8 cellular contexts compared by ENCODE assay signal in genomic region chr2:168495524-168495923, GRCh38. TPM values are rescaled to one million over a fixed set of nuclear protein-coding genes. Genes with fewer than 3 reads are reported as not detected.
DNase-seq lines count a peak whose midpoint lies in the region; ATAC-seq and FAIRE-seq lines count a peak whose summit lies in the region.

No MANE protein-coding gene starts in this region.

- peaks cover 4% of the 10 kb centered on the region for H3K9me3 Mint-ChIP-seq in activated T-cell treated with anti-CD3 and anti-CD28 coated beads, Interleukin-2, amount 50 U/mL, for 4 hours

- H3K36me3 Mint-ChIP-seq in activated T-cell treated with anti-CD3 and anti-CD28 coated beads, Interleukin-2, amount 50 U/mL, for 4 hours (ENCODE audit: insufficient read depth): peaks cover 1% of the 10 kb centered on the region

- DNase-seq in activated T-cell treated with anti-CD3 and anti-CD28 coated beads, Interleukin-2, amount 50 U/mL, for 4 hours: no peak
- DNase-seq in activated T-cell treated with anti-CD3 and anti-CD28 coated beads for 4 hours: no peak
- DNase-seq in stimulated activated naive CD8-positive, alpha-beta T cell treated with anti-CD3 and anti-CD28 coated beads, Interleukin-15, Interleukin-2, amounts not matched to agents 100 U/mL and 50 U/mL, for 24 hours: no peak
- no peak for DNase-seq in cerebellar cortex (ENCODE audit: low spot score)
- DNase-seq in stimulated activated CD8-positive, alpha-beta memory T cell treated with anti-CD3 and anti-CD28 coated beads, Interleukin-4, amount 100 ng/mL, for 48 hours: no peak
- no peak for DNase-seq in urothelium cell line (ENCODE audit: low spot score)

- ATAC-seq in activated T-cell treated with anti-CD3 and anti-CD28 coated beads, Interleukin-2, amount 50 U/mL, for 4 hours: peak; percentile 74 to 79
- ATAC-seq in GM21786 (IDR thresholded peaks at IDR 0.05; ENCODE audit: unreplicated experiment): peak; percentile 92
- ATAC-seq in HG03439 (IDR thresholded peaks at IDR 0.05; ENCODE audit: unreplicated experiment): peak; percentile 90
- ATAC-seq in stimulated activated naive CD8-positive, alpha-beta T cell treated with anti-CD3 and anti-CD28 coated beads, Interleukin-15, Interleukin-2, amounts not matched to agents 100 U/mL and 50 U/mL, for 24 hours: peak; percentile 94

- no peak overlapping the region for H3K4me3 Mint-ChIP-seq in activated T-cell treated with anti-CD3 and anti-CD28 coated beads, Interleukin-2, amount 50 U/mL, for 4 hours

- H3K27me3 Mint-ChIP-seq in activated T-cell treated with anti-CD3 and anti-CD28 coated beads, Interleukin-2, amount 50 U/mL, for 4 hours (ENCODE audit: low read depth): peaks cover 2% of the 10 kb centered on the region

- FAIRE-seq in urothelium cell line (lab: Jason Lieb, UNC): no peak

- H3K4me1 Mint-ChIP-seq in activated T-cell treated with anti-CD3 and anti-CD28 coated beads, Interleukin-2, amount 50 U/mL, for 4 hours (ENCODE audit: low read depth): peaks cover 47% of the 10 kb centered on the region

RNA-seq across cellular contexts. Expression of gene CERS6, which starts 39.5 kb away (rescaled TPM):
- total RNA-seq in activated T-cell treated with anti-CD3 and anti-CD28 coated beads, Interleukin-2, amount 50 U/mL, for 4 hours: 10 to 100 TPM; 14.1 to 17.2 (median 16.7) TPM
